Comparison of ENCODE assay signal across 8 cellular contexts in genomic region chr1:160078392-160079195, GRCh38. TPM values are rescaled to one million over a fixed set of nuclear protein-coding genes. Genes with fewer than 3 reads are reported as not detected.
DNase-seq lines count a peak whose midpoint lies in the region; ATAC-seq and TF ChIP-seq lines count a peak whose summit lies in the region.

No MANE protein-coding gene starts in this region.

- H3K4me3 ChIP-seq in heart left ventricle (no peak overlapping the region), adrenal gland (no peak overlapping the region)

- peak in 2 of 4 donors; percentile 33 to 48 for ATAC-seq in heart left ventricle
- no peak for ATAC-seq in Right ventricle myocardium inferior
- ATAC-seq in HG03432 (IDR thresholded peaks at IDR 0.05; ENCODE audit: unreplicated experiment): peak; percentile 76

- intact Hi-C loops in heart left ventricle (cut with DNase I): no loop called here
- intact Hi-C loops in Right ventricle myocardium inferior (cut with DNase I): no loop called here
- intact Hi-C loops in adrenal gland (cut with DNase I): no loop called here

- H3K27ac ChIP-seq in heart left ventricle (no peak overlapping the region), adrenal gland (no peak overlapping the region)

- 25 to 32% (median 29%) methylated on average over 9 of the region's 9 CpGs for WGBS in heart left ventricle, 4 donors
- 22 to 29% (median 24%) methylated on average over 7 to 9 of the region's 9 CpGs for WGBS in adrenal gland, 4 donors

- DNase-seq in heart left ventricle (no peak), Right ventricle myocardium inferior (ENCODE audit: missing footprints) (no peak), SKM-1 (lab: John Stamatoyannopoulos, UW; ENCODE audit: unreplicated experiment) (peak; percentile 73), adrenal gland (peak in 5 of 7 donors; percentile 40 to 68 (median 60)), islet precursor cell (peak; percentile 71), NCI-H774 (lab: John Stamatoyannopoulos, UW) (no peak)
- peak; percentile 45 to 47 for DNase-seq in stimulated activated CD4-positive, alpha-beta T cell treated with anti-CD3 and anti-CD28 coated beads, Interleukin-4, amount 100 ng/mL, for 4 hours

- no peak for TF ChIP-seq POLR2A in heart left ventricle (IDR thresholded peaks at IDR 0.05)
- no peak for TF ChIP-seq POLR2A in adrenal gland (IDR thresholded peaks at IDR 0.05)

- peaks cover 0 to 60% (median 29%) of the 10 kb centered on the region in 9 donors for H3K27me3 ChIP-seq in heart left ventricle
- H3K27me3 ChIP-seq in adrenal gland: peaks cover 33% of the 10 kb centered on the region

- no peaks in the 10 kb centered on the region for H3K36me3 ChIP-seq in heart left ventricle
- no peaks in the 10 kb centered on the region for H3K36me3 ChIP-seq in adrenal gland (replicated peaks in 1 of 2)

- TF ChIP-seq CTCF in heart left ventricle (IDR thresholded peaks at IDR 0.05) (peak; percentile 36 to 86 (median 57)), adrenal gland (IDR thresholded peaks at IDR 0.05) (peak; percentile 32 to 63 (median 58))

- H3K9me3 ChIP-seq in heart left ventricle: no peaks in the 10 kb centered on the region
- no peaks in the 10 kb centered on the region for H3K9me3 ChIP-seq in adrenal gland (replicated peaks in 1 of 3)

- peaks cover 0 to 36% (median under 1%) of the 10 kb centered on the region in 12 donors for H3K4me1 ChIP-seq in heart left ventricle
- no peaks in the 10 kb centered on the region for H3K4me1 ChIP-seq in adrenal gland (replicated peaks in 1 of 2)

RNA-seq across cellular contexts. Expression of gene KCNJ9, which starts 2.7 kb away (rescaled TPM):
- total RNA-seq in heart left ventricle (under 1 TPM in 2 of 9 donors, not detected in 7; 0.06 to 0.29 TPM), Right ventricle myocardium inferior (not detected), adrenal gland (1 to 10 TPM in 1 of 8 donors, under 1 TPM in 1, not detected in 6; 0.14 to 1.1 TPM)
- polyA plus RNA-seq in heart left ventricle (under 1 TPM in 1 of 2 donors, not detected in 1; 0.08 TPM), adrenal gland (under 1 TPM; 0.16 to 0.24 (median 0.20) TPM)

RNA-seq across cellular contexts. Expression of gene KCNJ10, which starts 8.6 kb away (rescaled TPM):
- 1 to 10 TPM in 1 of 9 donors, under 1 TPM in 1, not detected in 7; 0.48 to 1.1 TPM for total RNA-seq in heart left ventricle
- polyA plus RNA-seq in heart left ventricle: under 1 TPM in 1 of 2 donors, not detected in 1; 0.08 TPM
- total RNA-seq in Right ventricle myocardium inferior: not detected
- total RNA-seq in adrenal gland: under 1 TPM in 2 of 8 donors, not detected in 6; 0.19 to 0.32 TPM
- polyA plus RNA-seq in adrenal gland: under 1 TPM in 2 of 3 donors, not detected in 1; 0.13 TPM

RNA-seq across cellular contexts. Expression of gene IGSF8, which starts 19.8 kb away (rescaled TPM):
- 10 to 100 TPM; 23.1 to 49.3 (median 24.8) TPM for total RNA-seq in heart left ventricle
- 10 to 100 TPM; 15.0 to 30.3 TPM for polyA plus RNA-seq in heart left ventricle
- 21.9 TPM for total RNA-seq in Right ventricle myocardium inferior
- total RNA-seq in adrenal gland: 10 to 100 TPM; 15.0 to 42.9 (median 24.1) TPM
- polyA plus RNA-seq in adrenal gland: 10 to 100 TPM in 2 of 3 donors, 1 to 10 TPM in 1; 9.7 to 24.9 (median 20.8) TPM

RNA-seq across cellular contexts. Expression of gene ATP1A2, which starts 37.0 kb away (rescaled TPM):
- total RNA-seq in heart left ventricle (100 to 1,000 TPM; 115 to 393 (median 280) TPM), Right ventricle myocardium inferior (209 TPM), adrenal gland (1 to 10 TPM in 5 of 8 donors, under 1 TPM in 3; 0.47 to 3.6 (median 1.4) TPM)
- polyA plus RNA-seq in heart left ventricle (10 to 100 TPM; 29.5 to 79.3 TPM), adrenal gland (1 to 10 TPM in 2 of 3 donors, under 1 TPM in 1; 0.99 to 4.5 (median 2.7) TPM)

RNA-seq across cellular contexts. Expression of gene PIGM, which starts 46.8 kb away (rescaled TPM):
- total RNA-seq in heart left ventricle: 1 to 10 TPM; 1.7 to 4.1 (median 2.5) TPM
- 1 to 10 TPM; 1.6 to 2.1 TPM for polyA plus RNA-seq in heart left ventricle
- total RNA-seq in Right ventricle myocardium inferior: 2.4 TPM
- 1 to 10 TPM; 5.3 to 9.4 (median 7.4) TPM for total RNA-seq in adrenal gland
- 1 to 10 TPM; 3.0 to 9.4 (median 3.5) TPM for polyA plus RNA-seq in adrenal gland

Comparison
In these comparisons a context has a peak if more than half of its experiments do, and no peak if none do; other contexts are left out.
1. DNase-seq: peak in SKM-1 (single experiment), adrenal gland (5 of 7), islet precursor cell (single experiment) and stimulated activated CD4-positive, alpha-beta T cell treated with anti-CD3 and anti-CD28 coated beads, Interleukin-4, amount 100 ng/mL, for 4 hours (2 of 2); none in heart left ventricle (0 of 5), Right ventricle myocardium inferior (single experiment) and NCI-H774 (single experiment).